20 cellular contexts compared by ENCODE assay signal in the genomic region with DNA sequence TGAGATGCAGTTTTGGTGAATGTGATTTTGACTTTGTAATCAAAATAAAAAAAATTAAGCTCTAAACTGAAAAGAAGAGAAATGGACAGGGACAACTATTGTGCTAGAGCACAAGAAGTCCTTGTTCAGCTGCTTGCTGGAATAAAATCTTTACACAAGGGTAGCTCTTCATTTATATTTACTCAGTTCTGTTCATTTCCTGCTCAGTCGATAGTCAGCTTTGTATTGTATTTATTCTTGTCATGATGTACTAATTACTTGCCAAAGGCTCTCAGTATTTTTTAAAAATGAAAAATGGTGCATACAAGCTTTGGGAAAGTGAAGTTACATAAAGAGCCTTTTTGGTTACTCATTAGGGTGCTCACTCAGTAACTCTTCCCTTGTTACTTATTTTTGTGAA. TPM values are rescaled to one million over a fixed set of nuclear protein-coding genes. Genes with fewer than 3 reads are reported as not detected.
"Had no signal": no experiment of that assay in that cellular context is flagged by ENCODE, and none has a peak within 500 bp of the region (broad histone marks: within the 10 kb centered on the region; RNA-seq: fewer than 3 reads in every experiment).

No MANE protein-coding gene starts in this region.

- H3K27me3 Mint-ChIP-seq: activated CD4-positive, alpha-beta memory T cell treated with anti-CD3 and anti-CD28 coated beads for 36 hours; naive thymus-derived CD4-positive, alpha-beta T cell had no signal

- H3K4me3 Mint-ChIP-seq: activated CD4-positive, alpha-beta memory T cell treated with anti-CD3 and anti-CD28 coated beads for 36 hours; activated naive CD8-positive, alpha-beta T cell treated with anti-CD3 and anti-CD28 coated beads, Interleukin-2, amount 50 U/mL, for 24 hours; activated T-cell treated with anti-CD3 and anti-CD28 coated beads, Interleukin-2, amount 50 U/mL, for 72 hours; naive thymus-derived CD4-positive, alpha-beta T cell; stimulated activated naive B cell treated with anti-CD40 and anti-IgM and Interleukin-4, amounts not matched to agents 10 μg/mL and 1 μg/mL and 100 μg/mL, for 72 hours had no signal

- H3K9me3 Mint-ChIP-seq: activated T-cell treated with anti-CD3 and anti-CD28 coated beads, Interleukin-2, amount 50 U/mL, for 72 hours had no signal

- H3K4me1 Mint-ChIP-seq: stimulated activated naive B cell treated with anti-CD40 and anti-IgM and Interleukin-4, amounts not matched to agents 10 μg/mL and 1 μg/mL and 100 μg/mL, for 72 hours had no signal

- H3K27ac Mint-ChIP-seq: activated CD4-positive, alpha-beta memory T cell treated with anti-CD3 and anti-CD28 coated beads for 36 hours; activated naive CD8-positive, alpha-beta T cell treated with anti-CD3 and anti-CD28 coated beads, Interleukin-2, amount 50 U/mL, for 24 hours; activated T-cell treated with anti-CD3 and anti-CD28 coated beads, Interleukin-2, amount 50 U/mL, for 72 hours; naive thymus-derived CD4-positive, alpha-beta T cell; stimulated activated naive B cell treated with anti-CD40 and anti-IgM and Interleukin-4, amounts not matched to agents 10 μg/mL and 1 μg/mL and 100 μg/mL, for 72 hours had no signal

- H3K4me3 ChIP-seq: coronary artery, esophagus muscularis mucosa, gastrocnemius medialis, lower lobe of right lung, transverse colon had no signal

- DNase-seq: activated CD4-positive, alpha-beta memory T cell treated with anti-CD3 and anti-CD28 coated beads for 36 hours; activated CD4-positive, alpha-beta T cell treated with anti-CD3 and anti-CD28 coated beads for 48 hours; activated effector memory CD4-positive, alpha-beta T cell treated with Interleukin-2 at 50 U/mL for 16 hours; activated naive CD4-positive, alpha-beta T cell treated with anti-CD3 and anti-CD28 coated beads, Interleukin-2, amount 50 U/mL, for 16 hours; activated naive CD8-positive, alpha-beta T cell treated with anti-CD3 and anti-CD28 coated beads, Interleukin-2, amount 50 U/mL, for 24 hours; activated T-cell treated with anti-CD3 and anti-CD28 coated beads, Interleukin-2, amount 50 U/mL, for 72 hours; cerebellar nuclear complex; gastrocnemius medialis; hypothalamus; left cardiac atrium; lower lobe of right lung; naive thymus-derived CD4-positive, alpha-beta T cell; retina; stimulated activated CD4-positive, alpha-beta T cell treated with anti-CD3 and anti-CD28 coated beads, Interleukin-2, amount 100 ng/mL, for 48 hours; stimulated activated CD8-positive, alpha-beta memory T cell treated with anti-CD3 and anti-CD28 coated beads, Interleukin-4, amount 100 ng/mL, for 48 hours; stimulated activated naive B cell treated with anti-CD40 and anti-IgM and Interleukin-4, amounts not matched to agents 10 μg/mL and 1 μg/mL and 100 μg/mL, for 72 hours; transverse colon had no signal

- ATAC-seq: activated naive CD8-positive, alpha-beta T cell treated with anti-CD3 and anti-CD28 coated beads, Interleukin-2, amount 50 U/mL, for 24 hours; activated T-cell treated with anti-CD3 and anti-CD28 coated beads, Interleukin-2, amount 50 U/mL, for 72 hours; gastrocnemius medialis; left cardiac atrium; lower lobe of right lung; naive thymus-derived CD4-positive, alpha-beta T cell; stimulated activated naive B cell treated with anti-CD40 and anti-IgM and Interleukin-4, amounts not matched to agents 10 μg/mL and 1 μg/mL and 100 μg/mL, for 72 hours had no signal

RNA-seq across cellular contexts. Expression of gene F5, which starts 17.8 kb away (rescaled TPM):
- total RNA-seq: osteoblast had no signal
